11 cellular contexts compared by ENCODE assay signal in genomic region chr21:45972353-45972715, GRCh38. TPM values are rescaled to one million over a fixed set of nuclear protein-coding genes. Genes with fewer than 3 reads are reported as not detected.
DNase-seq lines count a peak whose midpoint lies in the region; ATAC-seq and TF ChIP-seq lines count a peak whose summit lies in the region.
"Had no signal": no experiment of that assay in that cellular context is flagged by ENCODE, and none has a peak within 500 bp of the region (broad histone marks: within the 10 kb centered on the region; RNA-seq: fewer than 3 reads in every experiment).

No MANE protein-coding gene starts in this region.

- peak in 1 of 2 donors; percentile 49 for DNase-seq in breast epithelium (ENCODE audit: low spot score in 2 of 2)
- DNase-seq in MCF 10A (ENCODE audit: unreplicated experiment), result no peak
- DNase-seq in esophagus squamous epithelium (lab: John Stamatoyannopoulos, UW), result no peak
- DNase-seq in naive B cell, result no peak
- DNase-seq in vagina (ENCODE audit: extremely low spot score in 2 of 2), result no peak
- no peak for DNase-seq in amygdala (lab: John Stamatoyannopoulos, UW)
- DNase-seq in amniotic stem cell (lab: John Stamatoyannopoulos, UW), result no peak
- DNase-seq: activated T-cell treated with anti-CD3 and anti-CD28 coated beads, Interleukin-2, amount 50 U/mL, for 1 hour; NCI-H1092 had no signal

- H3K27ac ChIP-seq in breast epithelium (peak overlapping the region; percentile 83 to 99), esophagus squamous epithelium (peak overlapping the region; percentile 74 to 94 (median 90)), vagina (peak overlapping the region; percentile 93)

- no peaks in the 10 kb centered on the region for H3K27me3 ChIP-seq in breast epithelium
- peaks cover 0 to 69% (median 11%) of the 10 kb centered on the region in 4 donors for H3K27me3 ChIP-seq in esophagus squamous epithelium
- H3K27me3 ChIP-seq in vagina, result no peaks in the 10 kb centered on the region

- whole genome bisulfite sequencing in esophagus squamous epithelium, 2 donors, result 54 to 90% methylated on average over 2 to 4 of the region's 19 CpGs

- no peak overlapping the region for H3K4me3 Mint-ChIP-seq in MCF 10A (ENCODE audit: unreplicated experiment)
- peak overlapping the region in 5 of 8 donors; percentile 12 to 90 (median 25) for H3K4me3 Mint-ChIP-seq in naive B cell

- H3K9me3 ChIP-seq in breast epithelium (no peaks in the 10 kb centered on the region), esophagus squamous epithelium (no peaks in the 10 kb centered on the region), vagina (no peaks in the 10 kb centered on the region)
- H3K9me3 ChIP-seq: mucosa of descending colon had no signal

- intact Hi-C loops in breast epithelium (cut with DNase I; ENCODE audit: low total_unique reads), result no loop called here
- intact Hi-C loops in MCF 10A (cut with micrococcal nuclease), result loop anchor here (5.0 kb wide), 1 partner anchor 170 kb away; no protein-coding TSS in a partner anchor
- intact Hi-C loops in esophagus squamous epithelium (cut with DNase I), result loop anchor here (10.0 kb wide), 1 partner anchor 132 kb away; no protein-coding TSS in a partner anchor
- intact Hi-C loops in vagina (cut with DNase I), result loop anchor here (5.0 to 10.0 kb wide), 3 partner anchors 140 to 352 kb away; partner anchors contain the start of genes C21orf58, LSS and PCNT

- POLR2A ChIA-PET in MCF 10A (lab: Yijun Ruan, JAX), result no interaction called here

- H3K27me3 Mint-ChIP-seq in MCF 10A (ENCODE audit: insufficient read depth, unreplicated experiment), result peaks cover 14% of the 10 kb centered on the region
- peaks cover 25 to 70% (median 52%) of the 10 kb centered on the region in 3 donors for H3K27me3 Mint-ChIP-seq in naive B cell

- H3K4me3 ChIP-seq in breast epithelium (peak overlapping the region; percentile 49 to 83 (median 60)), esophagus squamous epithelium (peak overlapping the region; percentile 33 to 64 (median 50)), vagina (peak overlapping the region; percentile 47 to 61)
- H3K4me3 ChIP-seq: mucosa of descending colon had no signal

- TF ChIP-seq POLR2A in breast epithelium (IDR thresholded peaks at IDR 0.05) (no peak), esophagus squamous epithelium (IDR thresholded peaks at IDR 0.05) (no peak), vagina (IDR thresholded peaks at IDR 0.05) (no peak)

- TF ChIP-seq CTCF in breast epithelium (IDR thresholded peaks at IDR 0.05) (no peak), MCF 10A (IDR thresholded peaks at IDR 0.05; ENCODE audit: unreplicated experiment) (no peak), esophagus squamous epithelium (IDR thresholded peaks at IDR 0.05) (no peak), vagina (IDR thresholded peaks at IDR 0.05) (no peak)

- H3K4me1 Mint-ChIP-seq in MCF 10A (ENCODE audit: insufficient read depth, unreplicated experiment) (no peaks in the 10 kb centered on the region), naive B cell (peaks cover 7 to 13% (median 7%) of the 10 kb centered on the region in 3 donors)

- H3K36me3 ChIP-seq in breast epithelium (no peaks in the 10 kb centered on the region), esophagus squamous epithelium (no peaks in the 10 kb centered on the region), vagina (no peaks in the 10 kb centered on the region)

- H3K27ac Mint-ChIP-seq in MCF 10A (ENCODE audit: low read depth, unreplicated experiment), result no peak overlapping the region
- H3K27ac Mint-ChIP-seq in naive B cell, result no peak overlapping the region

- H3K9me3 Mint-ChIP-seq in MCF 10A (ENCODE audit: unreplicated experiment) (no peaks in the 10 kb centered on the region), naive B cell (peaks cover 0 to 1% (median 0%) of the 10 kb centered on the region in 7 donors)

- H3K4me1 ChIP-seq in breast epithelium (peaks cover 16 to 23% of the 10 kb centered on the region in 2 donors), esophagus squamous epithelium (peaks cover 42 to 63% (median 43%) of the 10 kb centered on the region in 3 donors), vagina (peaks cover 58% of the 10 kb centered on the region)

- H3K36me3 Mint-ChIP-seq in MCF 10A (ENCODE audit: insufficient read depth, unreplicated experiment), result no peaks in the 10 kb centered on the region
- H3K36me3 Mint-ChIP-seq in naive B cell, result no peaks in the 10 kb centered on the region

- ATAC-seq in naive B cell (ENCODE audit: low read depth in 2 of 2) (no peak), GM19452 (IDR thresholded peaks at IDR 0.05; ENCODE audit: unreplicated experiment) (no peak)

- BruUV-seq in MCF 10A (replicated peaks; lab: Mats Ljungman, UMichigan), result no TSS peak

- CTCF ChIA-PET in MCF 10A (lab: Yijun Ruan, JAX), result interaction anchor here (0.7 to 1.7 kb wide), 4 partner anchors 9 to 341 kb away, joined by 3 to 8 read pairs (median 5); no protein-coding TSS in a partner anchor

RNA-seq across cellular contexts. Expression of gene COL6A1, which starts 9.2 kb away (rescaled TPM):
- total RNA-seq in breast epithelium (100 to 1,000 TPM; 137 to 527 (median 201) TPM), MCF 10A (2022) (3.2 and 3.5 TPM in 2 replicates), esophagus squamous epithelium (100 to 1,000 TPM in 1 of 4 donors, 10 to 100 TPM in 3; 25.0 to 242 (median 54.9) TPM), vagina (520 TPM)
- polyA plus RNA-seq in naive B cell (ENCODE audit: low read depth in 6 of 6), result not detected
